ENCODE assay signal across 8 cellular contexts in genomic region chr5:135033026-135033861, GRCh38. TPM values are rescaled to one million over a fixed set of nuclear protein-coding genes. Genes with fewer than 3 reads are reported as not detected.
DNase-seq lines count a peak whose midpoint lies in the region; ATAC-seq and TF ChIP-seq lines count a peak whose summit lies in the region.

No MANE protein-coding gene starts in this region.

- DNase-seq in NCI-H1092 treated with DMSO at 0.1 percent for 48 hours (lab: John Stamatoyannopoulos, UW): peak; percentile 49
- DNase-seq in NCI-H1092 (lab: John Stamatoyannopoulos, UW): no peak
- peak; percentile 71 for DNase-seq in islet precursor cell
- no peak for DNase-seq in thoracic aorta (ENCODE audit: low spot score)
- no peak for DNase-seq in SK-N-DZ (ENCODE audit: low spot score)

- H3K27me3 ChIP-seq in KMS-11 (ENCODE audit: insufficient read depth, low read depth) (no peaks in the 10 kb centered on the region), thoracic aorta (replicated peaks; ENCODE audit: insufficient read depth) (peaks cover 54% of the 10 kb centered on the region)

- peaks cover 46% of the 10 kb centered on the region for H3K27me3 Mint-ChIP-seq in activated naive CD8-positive, alpha-beta T cell

- H3K4me3 Mint-ChIP-seq in activated naive CD8-positive, alpha-beta T cell: peak overlapping the region; percentile 83

- H2AFZ ChIP-seq in KMS-11 (ENCODE audit: low read depth): peak overlapping the region; percentile 84

- H3K4me2 ChIP-seq in KMS-11: peak overlapping the region; percentile 83

- H3K36me3 Mint-ChIP-seq in activated naive CD8-positive, alpha-beta T cell: peaks cover 4% of the 10 kb centered on the region

- TF ChIP-seq CTCF in KMS-11 (conservative IDR thresholded peaks at IDR 0.05; ENCODE audit: low read depth, low read length): no peak
- no peak for TF ChIP-seq CTCF in thoracic aorta (IDR thresholded peaks at IDR 0.05)

- no peak for ATAC-seq in thoracic aorta (ENCODE audit: insufficient number of reproducible peaks, low FRiP score, low read depth)
- no peak for ATAC-seq in HG02970 (IDR thresholded peaks at IDR 0.05; ENCODE audit: low FRiP score, unreplicated experiment)

- H3K4me1 ChIP-seq in KMS-11 (ENCODE audit: low read depth, poor library complexity, severe bottlenecking) (peaks cover 14% of the 10 kb centered on the region), thoracic aorta (ENCODE audit: control insufficient read depth in 1 of 2, low read depth in 2 of 2) (peaks cover 11 to 45% of the 10 kb centered on the region in 2 donors)

- peaks cover 38% of the 10 kb centered on the region for H3K4me1 Mint-ChIP-seq in activated naive CD8-positive, alpha-beta T cell (ENCODE audit: low read depth)

- H4K20me1 ChIP-seq in KMS-11 (ENCODE audit: insufficient read depth): no peaks in the 10 kb centered on the region

- H3K27ac Mint-ChIP-seq in activated naive CD8-positive, alpha-beta T cell: no peak overlapping the region

- no peaks in the 10 kb centered on the region for H3K9me3 ChIP-seq in thoracic aorta

- H3K36me3 ChIP-seq in KMS-11 (ENCODE audit: insufficient read depth): no peaks in the 10 kb centered on the region
- no peaks in the 10 kb centered on the region for H3K36me3 ChIP-seq in thoracic aorta

- peaks cover 3% of the 10 kb centered on the region for H3K9me3 Mint-ChIP-seq in activated naive CD8-positive, alpha-beta T cell (ENCODE audit: low read depth)

- peaks cover 40% of the 10 kb centered on the region for H3K79me2 ChIP-seq in KMS-11 (ENCODE audit: insufficient read depth, low read depth)

- H3K4me3 ChIP-seq in KMS-11 (IDR thresholded peaks at IDR 0.05; ENCODE audit: insufficient read depth, low read depth, low read length): no peak overlapping the region
- peak overlapping the region; percentile 70 for H3K4me3 ChIP-seq in thoracic aorta

- peak overlapping the region; percentile 98 for H3K9ac ChIP-seq in KMS-11

- H3K27ac ChIP-seq in KMS-11 (peak overlapping the region; percentile 81), thoracic aorta (no peak overlapping the region)

RNA-seq across cellular contexts. Expression of gene PITX1, which starts 0.8 kb away (rescaled TPM):
- not detected for total RNA-seq in thoracic aorta
- 0.50 and 0.53 TPM in 2 replicates for polyA plus RNA-seq in SK-N-DZ (2014; cell fraction: cytosol; rRNA removed)
- polyA plus RNA-seq in SK-N-DZ (2014; cell fraction: nucleus; rRNA removed): 0.32 and 1.2 TPM in 2 replicates

Comparison
In these comparisons a context has a peak if more than half of its experiments do, and no peak if none do; other contexts are left out.
1. DNase-seq: peak in NCI-H1092 treated with DMSO at 0.1 percent for 48 hours (single experiment) and islet precursor cell (single experiment); none in NCI-H1092 (single experiment), thoracic aorta (single experiment) and SK-N-DZ (single experiment).